In the genomic region with DNA sequence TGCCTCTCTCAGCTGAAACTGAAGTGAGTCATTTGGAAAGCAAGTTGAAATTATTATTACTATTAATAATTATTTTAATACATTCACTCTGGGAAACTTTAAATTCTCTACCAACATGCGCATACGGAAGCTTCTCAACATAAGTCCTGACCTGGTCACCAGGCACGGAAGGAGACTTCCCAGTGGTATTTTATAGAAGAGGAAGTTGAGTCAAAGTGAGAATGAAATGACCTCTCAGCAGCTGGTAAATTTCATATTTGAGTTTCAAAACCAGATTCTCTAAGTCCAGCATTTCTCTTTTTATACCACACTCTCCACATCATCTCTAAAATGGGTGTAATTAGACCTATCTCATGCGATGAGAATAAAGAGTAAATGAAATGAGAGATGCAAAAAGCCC, we compare ENCODE assay signal across 30 cellular contexts.
DNase-seq lines count a peak whose midpoint lies in the region; ATAC-seq and TF ChIP-seq lines count a peak whose summit lies in the region.
"Had no signal": no experiment of that assay in that cellular context is flagged by ENCODE, and none has a peak within 500 bp of the region (broad histone marks: within the 10 kb centered on the region; RNA-seq: fewer than 3 reads in every experiment).

No MANE protein-coding gene starts in this region.

- peaks cover 2 to 11% of the 10 kb centered on the region in 2 donors for H3K4me1 Mint-ChIP-seq in stimulated activated naive B cell treated with anti-CD40 and anti-IgM and Interleukin-4, amounts not matched to agents 10 μg/mL and 1 μg/mL and 100 μg/mL, for 72 hours
- H3K4me1 Mint-ChIP-seq: neural crest cell had no signal

- intact Hi-C loops in Right ventricle myocardium superior (cut with DNase I) (no loop called here), left lung (cut with DNase I) (no loop called here), esophagus muscularis mucosa (cut with DNase I) (no loop called here), vagina (cut with DNase I) (no loop called here)

- TF ChIP-seq POLR2A in esophagus muscularis mucosa (IDR thresholded peaks at IDR 0.05; ENCODE audit: low read depth): no peak
- no peak for TF ChIP-seq POLR2A in gastroesophageal sphincter (IDR thresholded peaks at IDR 0.05)
- TF ChIP-seq POLR2A in vagina (IDR thresholded peaks at IDR 0.05): no peak

- H3K4me3 ChIP-seq in right atrium auricular region: no peak overlapping the region
- no peak overlapping the region for H3K4me3 ChIP-seq in left lung
- H3K4me3 ChIP-seq in esophagus muscularis mucosa: no peak overlapping the region
- H3K4me3 ChIP-seq in gastroesophageal sphincter: no peak overlapping the region
- no peak overlapping the region for H3K4me3 ChIP-seq in vagina
- H3K4me3 ChIP-seq: A549, dorsolateral prefrontal cortex, GM23248, lower lobe of right lung, mucosa of descending colon, sigmoid colon, SK-N-MC, uterus had no signal

- H3K27ac Mint-ChIP-seq in stimulated activated naive B cell treated with anti-CD40 and anti-IgM and Interleukin-4, amounts not matched to agents 10 μg/mL and 1 μg/mL and 100 μg/mL, for 72 hours: no peak overlapping the region
- H3K27ac Mint-ChIP-seq: activated T-cell treated with anti-CD3 and anti-CD28 coated beads, Interleukin-2, amount 50 U/mL, for 24 hours; T-helper 1 cell treated with Interleukin-12 subunit alpha and Interleukin-12 subunit beta and Interleukin-4 antibody, amounts not matched to agents 30 μg/mL and 1 μg/mL, for 36 hours had no signal

- no peak for TF ChIP-seq CTCF in right atrium auricular region (IDR thresholded peaks at IDR 0.05)
- no peak for TF ChIP-seq CTCF in left lung (IDR thresholded peaks at IDR 0.05)
- no peak for TF ChIP-seq CTCF in esophagus muscularis mucosa (IDR thresholded peaks at IDR 0.05)
- TF ChIP-seq CTCF in gastroesophageal sphincter (IDR thresholded peaks at IDR 0.05): no peak
- TF ChIP-seq CTCF in vagina (IDR thresholded peaks at IDR 0.05): no peak

- DNase-seq in Right ventricle myocardium superior (no peak), right atrium auricular region (ENCODE audit: low spot score) (no peak), left lung (no peak), esophagus muscularis mucosa (ENCODE audit: extremely low spot score) (no peak), vagina (ENCODE audit: extremely low spot score in 2 of 2) (no peak)
- no peak for DNase-seq in stimulated activated naive B cell treated with anti-CD40 and anti-IgM and Interleukin-4, amounts not matched to agents 10 μg/mL and 1 μg/mL and 100 μg/mL, for 72 hours
- DNase-seq: activated T-cell treated with anti-CD3 and anti-CD28 coated beads, Interleukin-2, amount 50 U/mL, for 24 hours; AML-193; COR-L47; DMS53; dorsolateral prefrontal cortex; GM23248; KBM-7; lower lobe of right lung; NCI-H1436 treated with DMSO at 0.1 percent for 48 hours; NCI-H2107; NCI-H774; posterior cingulate gyrus; RPMI8226; sigmoid colon; stimulated activated CD4-positive, alpha-beta T cell treated with anti-CD3 and anti-CD28 coated beads, Interleukin-4, amount 100 ng/mL, for 4 hours; stimulated activated naive CD4-positive, alpha-beta T cell; uterus had no signal

- H3K4me3 Mint-ChIP-seq in stimulated activated naive B cell treated with anti-CD40 and anti-IgM and Interleukin-4, amounts not matched to agents 10 μg/mL and 1 μg/mL and 100 μg/mL, for 72 hours: no peak overlapping the region
- H3K4me3 Mint-ChIP-seq: activated T-cell treated with anti-CD3 and anti-CD28 coated beads, Interleukin-2, amount 50 U/mL, for 24 hours; neural crest cell; T-helper 1 cell treated with Interleukin-12 subunit alpha and Interleukin-12 subunit beta and Interleukin-4 antibody, amounts not matched to agents 30 μg/mL and 1 μg/mL, for 36 hours had no signal

- H3K4me1 ChIP-seq in right atrium auricular region (no peaks in the 10 kb centered on the region), left lung (peaks cover 0 to 6% of the 10 kb centered on the region in 2 donors), esophagus muscularis mucosa (no peaks in the 10 kb centered on the region), gastroesophageal sphincter (no peaks in the 10 kb centered on the region), vagina (no peaks in the 10 kb centered on the region)
- H3K4me1 ChIP-seq: A549, lower lobe of right lung, sigmoid colon, uterus had no signal

- no peaks in the 10 kb centered on the region for H3K36me3 Mint-ChIP-seq in stimulated activated naive B cell treated with anti-CD40 and anti-IgM and Interleukin-4, amounts not matched to agents 10 μg/mL and 1 μg/mL and 100 μg/mL, for 72 hours

- H3K9me3 ChIP-seq in right atrium auricular region (no peaks in the 10 kb centered on the region), left lung (no peaks in the 10 kb centered on the region), esophagus muscularis mucosa (no peaks in the 10 kb centered on the region), gastroesophageal sphincter (peaks cover 0 to 4% (median 0%) of the 10 kb centered on the region in 3 donors), vagina (no peaks in the 10 kb centered on the region)
- H3K9me3 ChIP-seq: A549, lower lobe of right lung, mucosa of descending colon, sigmoid colon, uterus had no signal

- H3K9me3 Mint-ChIP-seq in stimulated activated naive B cell treated with anti-CD40 and anti-IgM and Interleukin-4, amounts not matched to agents 10 μg/mL and 1 μg/mL and 100 μg/mL, for 72 hours: peaks cover 0 to 2% of the 10 kb centered on the region in 2 donors
- H3K9me3 Mint-ChIP-seq: activated T-cell treated with anti-CD3 and anti-CD28 coated beads, Interleukin-2, amount 50 U/mL, for 24 hours; neural crest cell; T-helper 1 cell treated with Interleukin-12 subunit alpha and Interleukin-12 subunit beta and Interleukin-4 antibody, amounts not matched to agents 30 μg/mL and 1 μg/mL, for 36 hours had no signal

- peaks cover 0 to 8% of the 10 kb centered on the region in 2 donors for H3K27me3 Mint-ChIP-seq in stimulated activated naive B cell treated with anti-CD40 and anti-IgM and Interleukin-4, amounts not matched to agents 10 μg/mL and 1 μg/mL and 100 μg/mL, for 72 hours
- H3K27me3 Mint-ChIP-seq: activated T-cell treated with anti-CD3 and anti-CD28 coated beads, Interleukin-2, amount 50 U/mL, for 24 hours had no signal

- 82% methylated on average over 4 of the region's 4 CpGs for WGBS in esophagus muscularis mucosa
- 74 to 90% methylated on average over 3 to 4 of the region's 4 CpGs for WGBS in gastroesophageal sphincter (ENCODE audit: low coverage in 1 of 2), 2 donors

- H3K27me3 ChIP-seq in right atrium auricular region (no peaks in the 10 kb centered on the region), left lung (no peaks in the 10 kb centered on the region), esophagus muscularis mucosa (no peaks in the 10 kb centered on the region), gastroesophageal sphincter (peaks cover 23% of the 10 kb centered on the region), vagina (no peaks in the 10 kb centered on the region)
- H3K27me3 ChIP-seq: sigmoid colon, uterus had no signal

- TF ChIP-seq EP300 in esophagus muscularis mucosa (IDR thresholded peaks at IDR 0.05): no peak
- TF ChIP-seq EP300 in gastroesophageal sphincter (IDR thresholded peaks at IDR 0.05): no peak

- H3K27ac ChIP-seq in right atrium auricular region (no peak overlapping the region), left lung (peak overlapping the region in 1 of 2 donors; percentile 48), esophagus muscularis mucosa (replicated peaks in 1 of 4) (no peak overlapping the region), gastroesophageal sphincter (no peak overlapping the region), vagina (no peak overlapping the region)
- H3K27ac ChIP-seq: A549, GM23248, lower lobe of right lung, SK-N-MC, uterus had no signal

- H3K36me3 ChIP-seq in right atrium auricular region (no peaks in the 10 kb centered on the region), left lung (no peaks in the 10 kb centered on the region), esophagus muscularis mucosa (no peaks in the 10 kb centered on the region), gastroesophageal sphincter (no peaks in the 10 kb centered on the region), vagina (no peaks in the 10 kb centered on the region)
- H3K36me3 ChIP-seq: lower lobe of right lung, sigmoid colon, uterus had no signal

- ATAC-seq in Right ventricle myocardium superior (ENCODE audit: poor library complexity) (peak; percentile 60), HG02852 (IDR thresholded peaks at IDR 0.05; ENCODE audit: unreplicated experiment) (peak; percentile 48), left lung (peak; percentile 34), gastroesophageal sphincter (no peak)
- peak; percentile 25 to 53 for ATAC-seq in stimulated activated naive B cell treated with anti-CD40 and anti-IgM and Interleukin-4, amounts not matched to agents 10 μg/mL and 1 μg/mL and 100 μg/mL, for 72 hours (replicated peaks)
- ATAC-seq: A549, mucosa of descending colon had no signal
